19 cellular contexts compared by ENCODE assay signal in genomic region chr2:120489023-120489422, GRCh38.
"Had no signal": no experiment of that assay in that cellular context is flagged by ENCODE, and none has a peak within 500 bp of the region (broad histone marks: within the 10 kb centered on the region; RNA-seq: fewer than 3 reads in every experiment).

No MANE protein-coding gene starts in this region.

- H3K4me1 Mint-ChIP-seq: activated CD4-positive, alpha-beta T cell treated with anti-CD3 and anti-CD28 coated beads for 36 hours had no signal

- H3K4me3 ChIP-seq: lower lobe of right lung, tibial nerve, uterus had no signal

- H3K27ac Mint-ChIP-seq: activated CD4-positive, alpha-beta T cell treated with anti-CD3 and anti-CD28 coated beads for 36 hours; activated naive CD8-positive, alpha-beta T cell; naive thymus-derived CD8-positive, alpha-beta T cell; T-helper 2 cell treated with Interferon-gamma antibody and Interleukin-4, amounts not matched to agents 5 μg/mL and 100 μg/mL, for 36 hours had no signal

- H3K9me3 Mint-ChIP-seq: naive thymus-derived CD8-positive, alpha-beta T cell; T-helper 2 cell treated with Interferon-gamma antibody and Interleukin-4, amounts not matched to agents 5 μg/mL and 100 μg/mL, for 36 hours had no signal

- FAIRE-seq: bronchial epithelial cell, TTC549 had no signal

- H3K4me1 ChIP-seq: lower lobe of right lung, tibial nerve, uterus had no signal

- H3K27me3 ChIP-seq: tibial nerve, uterus had no signal

- H3K9me3 ChIP-seq: lower lobe of right lung, tibial nerve, uterus had no signal

- H3K27ac ChIP-seq: epithelial cell of prostate, lower lobe of right lung, tibial nerve, uterus had no signal

- H3K36me3 Mint-ChIP-seq: activated naive CD8-positive, alpha-beta T cell; naive thymus-derived CD8-positive, alpha-beta T cell had no signal

- H3K4me3 Mint-ChIP-seq: activated CD4-positive, alpha-beta T cell treated with anti-CD3 and anti-CD28 coated beads for 36 hours; activated naive CD8-positive, alpha-beta T cell; naive thymus-derived CD8-positive, alpha-beta T cell; T-helper 2 cell treated with Interferon-gamma antibody and Interleukin-4, amounts not matched to agents 5 μg/mL and 100 μg/mL, for 36 hours had no signal

- H3K36me3 ChIP-seq: lower lobe of right lung, tibial nerve, uterus had no signal

- DNase-seq: activated CD4-positive, alpha-beta T cell treated with anti-CD3 and anti-CD28 coated beads for 36 hours; activated CD4-positive, alpha-beta T cell treated with anti-CD3 and anti-CD28 coated beads, Interleukin-2, amount 50 U/mL, for 48 hours; activated T-cell treated with anti-CD3 and anti-CD28 coated beads for 4 hours; dermis blood vessel endothelial cell; foreskin melanocyte; kidney glomerular epithelial cell; lower lobe of right lung; naive thymus-derived CD8-positive, alpha-beta T cell; nucleus accumbens; stimulated activated CD4-positive, alpha-beta T cell treated with anti-CD3 and anti-CD28 coated beads, Interleukin-12 subunit alpha, Interleukin-12 subunit beta, amount 100 ng/mL, for 4 hours; stimulated activated CD4-positive, alpha-beta T cell treated with anti-CD3 and anti-CD28 coated beads, Interleukin-2, amount 100 ng/mL, for 24 hours; stimulated activated naive CD8-positive, alpha-beta T cell treated with anti-CD3 and anti-CD28 coated beads, Interleukin-15, Interleukin-2, amounts not matched to agents 100 U/mL and 50 U/mL, for 24 hours; uterus had no signal

- ATAC-seq: activated CD4-positive, alpha-beta T cell treated with anti-CD3 and anti-CD28 coated beads for 36 hours; lower lobe of right lung; naive thymus-derived CD8-positive, alpha-beta T cell; stimulated activated naive CD8-positive, alpha-beta T cell treated with anti-CD3 and anti-CD28 coated beads, Interleukin-15, Interleukin-2, amounts not matched to agents 100 U/mL and 50 U/mL, for 24 hours had no signal
